8 cellular contexts compared by ENCODE assay signal in the genomic region with DNA sequence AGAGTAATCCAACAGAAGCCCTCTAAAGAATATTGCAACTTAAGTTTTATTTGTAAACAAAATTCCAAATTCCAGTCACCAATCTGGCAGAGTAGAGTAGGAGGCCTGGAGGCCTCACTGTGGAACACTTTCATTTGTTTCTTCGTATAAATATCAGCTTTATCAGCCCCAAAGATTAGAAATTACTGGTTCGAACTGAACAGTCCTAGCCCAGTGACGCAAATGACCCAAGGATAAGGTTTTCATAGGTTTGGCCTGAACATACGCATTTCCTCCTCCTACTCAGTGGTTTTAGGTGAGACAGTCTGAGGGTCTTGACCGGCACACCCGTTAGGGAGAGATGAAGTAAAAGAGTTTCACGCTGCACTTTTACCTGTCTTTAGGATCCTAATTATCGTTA. TPM values are rescaled to one million over a fixed set of nuclear protein-coding genes. Genes with fewer than 3 reads are reported as not detected.
DNase-seq lines count a peak whose midpoint lies in the region; ATAC-seq and TF ChIP-seq lines count a peak whose summit lies in the region.

No MANE protein-coding gene starts in this region.

- H3K4me2 ChIP-seq in osteoblast (ENCODE audit: insufficient read depth, low read length), result peak overlapping the region; percentile 92

- H3K4me1 ChIP-seq in RWPE2 (ENCODE audit: insufficient read depth, poor library complexity, severe bottlenecking) (peaks cover 12% of the 10 kb centered on the region), osteoblast (ENCODE audit: insufficient read depth, low read length) (peaks cover 22% of the 10 kb centered on the region)

- CTCF ChIA-PET in CD4-positive, alpha-beta T cell (lab: Charles Lee), result no interaction called here

- H3K79me2 ChIP-seq in osteoblast (ENCODE audit: insufficient read depth, low read length), result peaks cover 80% of the 10 kb centered on the region

- no peak for TF ChIP-seq CTCF in CD4-positive, alpha-beta T cell (IDR thresholded peaks at IDR 0.05)
- no peak for TF ChIP-seq CTCF in RWPE2 (IDR thresholded peaks at IDR 0.05; ENCODE audit: poor library complexity, severe bottlenecking)
- no peak for TF ChIP-seq CTCF in epithelial cell of proximal tubule (conservative IDR thresholded peaks at IDR 0.05; ENCODE audit: low read depth, low read length)
- no peak for TF ChIP-seq CTCF in osteoblast (IDR thresholded peaks at IDR 0.05; ENCODE audit: extremely low read depth, low read depth, low read length)

- H3K4me3 Mint-ChIP-seq in CD4-positive, alpha-beta T cell, result peak overlapping the region; percentile 88

- H3K27ac Mint-ChIP-seq in CD4-positive, alpha-beta T cell, result peak overlapping the region; percentile 3

- no peak overlapping the region for H2AFZ ChIP-seq in osteoblast (ENCODE audit: low read length)

- peak overlapping the region; percentile 80 for H3K4me3 ChIP-seq in RWPE2 (ENCODE audit: severe bottlenecking)
- peak overlapping the region; percentile 86 for H3K4me3 ChIP-seq in epithelial cell of proximal tubule (ENCODE audit: low read depth, low read length)
- peak overlapping the region; percentile 85 for H3K4me3 ChIP-seq in osteoblast (ENCODE audit: insufficient read depth, low read length)

- H3K9me3 Mint-ChIP-seq in CD4-positive, alpha-beta T cell, result no peaks in the 10 kb centered on the region

- no peak overlapping the region for H3K27ac ChIP-seq in CD4-positive, alpha-beta T cell (ENCODE audit: low read depth, low read length)
- H3K27ac ChIP-seq in RWPE2 (ENCODE audit: poor library complexity, severe bottlenecking) (peak overlapping the region; percentile 80), osteoblast (ENCODE audit: low read depth, low read length) (peak overlapping the region; percentile 81)

- DNase-seq in CD4-positive, alpha-beta T cell, result no peak
- DNase-seq in RWPE2 (ENCODE audit: low spot score), result peak; percentile 3
- DNase-seq in epithelial cell of proximal tubule (ENCODE audit: low read depth), result no peak
- DNase-seq in osteoblast (ENCODE audit: insufficient read length, low spot score, missing footprints), result no peak
- DNase-seq in NCI-H345 (lab: John Stamatoyannopoulos, UW), result no peak
- DNase-seq in NCI-H446 (lab: John Stamatoyannopoulos, UW), result no peak
- no peak for DNase-seq in H4 (ENCODE audit: low spot score)

- no peaks in the 10 kb centered on the region for H3K36me3 Mint-ChIP-seq in CD4-positive, alpha-beta T cell (ENCODE audit: low read depth)

- peaks cover 11% of the 10 kb centered on the region for H3K4me1 Mint-ChIP-seq in CD4-positive, alpha-beta T cell (ENCODE audit: low read depth)

- POLR2A ChIA-PET in CD4-positive, alpha-beta T cell (lab: Charles Lee), result no interaction called here

- H3K27me3 ChIP-seq in CD4-positive, alpha-beta T cell (ENCODE audit: control insufficient read depth, insufficient read depth, low read length), result peaks cover 12% of the 10 kb centered on the region
- H3K27me3 ChIP-seq in RWPE2 (ENCODE audit: insufficient read depth, poor library complexity, severe bottlenecking) (no peaks in the 10 kb centered on the region), osteoblast (ENCODE audit: insufficient read depth, low read length) (no peaks in the 10 kb centered on the region)

- peaks cover 37% of the 10 kb centered on the region for H4K20me1 ChIP-seq in osteoblast (ENCODE audit: insufficient read depth, low read length)

- H3K27me3 Mint-ChIP-seq in CD4-positive, alpha-beta T cell, result peaks cover 15% of the 10 kb centered on the region

- no peak for ATAC-seq in CD4-positive, alpha-beta T cell (ENCODE audit: poor library complexity)
- no peak for ATAC-seq in RWPE2 (ENCODE audit: low read depth)
- no peak for ATAC-seq in HG03521 (IDR thresholded peaks at IDR 0.05; ENCODE audit: unreplicated experiment)

- no peaks in the 10 kb centered on the region for H3K9me3 ChIP-seq in CD4-positive, alpha-beta T cell (ENCODE audit: control insufficient read depth, low read length)
- H3K9me3 ChIP-seq in RWPE2 (ENCODE audit: severe bottlenecking) (no peaks in the 10 kb centered on the region), osteoblast (ENCODE audit: low read depth, low read length) (no peaks in the 10 kb centered on the region)

- intact Hi-C loops in CD4-positive, alpha-beta T cell (cut with DNase I, micrococcal nuclease), result loop anchor here in 1 of 2 experiments (2.0 to 5.0 kb wide), 2 partner anchors 19 to 278 kb away; a partner anchor contains a TSS

- peaks cover 14% of the 10 kb centered on the region for H3K36me3 ChIP-seq in RWPE2 (ENCODE audit: low read depth)
- H3K36me3 ChIP-seq in osteoblast (ENCODE audit: insufficient read depth, low read length), result peaks cover 2% of the 10 kb centered on the region

RNA-seq across cellular contexts. Expression of a gene that starts 1.7 kb away (rescaled TPM):
- 1 to 10 TPM; 6.6 to 7.6 TPM for total RNA-seq in CD4-positive, alpha-beta T cell
- total RNA-seq in epithelial cell of proximal tubule (68.4 and 83.5 TPM in 2 replicates), osteoblast (99.9 and 118 TPM in 2 replicates)
- total RNA-seq in H4 (2014; rRNA removed; shearing (Covaris generic)), result 15.0 and 18.2 TPM in 2 replicates

RNA-seq across cellular contexts. Expression of a gene that starts 28.3 kb away (rescaled TPM):
- not detected for total RNA-seq in CD4-positive, alpha-beta T cell
- total RNA-seq in epithelial cell of proximal tubule (not detected in 2 replicates), osteoblast (not detected in 2 replicates)
- not detected in 2 replicates for total RNA-seq in H4 (2014; rRNA removed; shearing (Covaris generic))

RNA-seq across cellular contexts. Expression of a gene that starts 38.8 kb away (rescaled TPM):
- total RNA-seq in CD4-positive, alpha-beta T cell, result not detected
- total RNA-seq in epithelial cell of proximal tubule, result 0.17 TPM in 1 of 2 replicates, not detected in the other
- total RNA-seq in osteoblast, result 0.29 TPM in 1 of 2 replicates, not detected in the other
- not detected in 2 replicates for total RNA-seq in H4 (2014; rRNA removed; shearing (Covaris generic))
